27 cellular contexts compared by ENCODE assay signal in the genomic region with DNA sequence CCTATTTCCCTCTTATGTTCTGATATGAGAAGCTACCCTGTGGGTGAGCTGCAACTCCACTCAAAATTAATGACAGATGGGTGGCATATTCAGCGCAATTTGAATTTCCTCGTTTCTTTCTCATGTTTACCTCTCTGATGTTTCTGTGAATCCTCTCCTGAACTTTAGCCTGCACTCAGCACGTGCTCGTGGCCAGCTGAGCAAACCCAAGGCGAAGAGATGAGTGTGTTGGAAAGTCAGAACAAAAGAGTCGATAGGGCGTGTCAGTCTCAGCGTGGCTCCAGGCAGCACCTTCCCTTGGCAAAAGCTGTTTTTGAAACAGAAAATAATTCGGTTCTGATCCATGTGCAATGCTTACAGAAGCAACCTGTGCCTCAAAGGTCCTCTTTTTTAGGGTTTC.
DNase-seq lines count a peak whose midpoint lies in the region; ATAC-seq, FAIRE-seq and TF ChIP-seq lines count a peak whose summit lies in the region.
"Had no signal": no experiment of that assay in that cellular context is flagged by ENCODE, and none has a peak within 500 bp of the region (broad histone marks: within the 10 kb centered on the region; RNA-seq: fewer than 3 reads in every experiment).

No MANE protein-coding gene starts in this region.

- H3K4me3 ChIP-seq in kidney (ENCODE audit: low read length in 2 of 2) (no peak overlapping the region), A673 (ENCODE audit: low read depth, low read length, poor library complexity, severe bottlenecking) (no peak overlapping the region)
- H3K4me3 ChIP-seq: ascending aorta, BLaER1, SK-N-MC, thoracic aorta, uterus had no signal

- intact Hi-C loops in kidney (cut with DNase I), result no loop called here
- intact Hi-C loops in A673 (cut with micrococcal nuclease; ENCODE audit: unreplicated experiment), result no loop called here

- no TSS peak for BruUV-seq in A673 (replicated peaks; lab: Mats Ljungman, UMichigan)

- H3K27me3 Mint-ChIP-seq in activated CD8-positive, alpha-beta memory T cell treated with anti-CD3 and anti-CD28 coated beads, Interleukin-2, amount 10 ng/mL, durations not matched to agents 7 days and 5 days, result peaks cover 37% of the 10 kb centered on the region

- no peaks in the 10 kb centered on the region for H3K9me3 ChIP-seq in kidney (ENCODE audit: control insufficient read depth in 1 of 2, low read length in 2 of 2)
- H3K9me3 ChIP-seq in A673 (ENCODE audit: low read depth, low read length, poor library complexity, severe bottlenecking), result no peaks in the 10 kb centered on the region
- H3K9me3 ChIP-seq: ascending aorta, BLaER1, thoracic aorta, uterus had no signal

- no peak overlapping the region for H3K9ac ChIP-seq in kidney (ENCODE audit: low read length in 2 of 2)
- H3K9ac ChIP-seq: BLaER1 had no signal

- no peak for ATAC-seq in activated CD8-positive, alpha-beta memory T cell treated with anti-CD3 and anti-CD28 coated beads, Interleukin-2, amount 10 ng/mL, durations not matched to agents 7 days and 5 days
- no peak for ATAC-seq in activated naive CD4-positive, alpha-beta T cell treated with anti-CD3 and anti-CD28 coated beads, Interleukin-2, amount 50 U/mL, for 72 hours
- ATAC-seq: natural killer cell; stimulated activated naive CD8-positive, alpha-beta T cell treated with anti-CD3 and anti-CD28 coated beads, Interleukin-15, Interleukin-2, amounts not matched to agents 100 U/mL and 50 U/mL, for 24 hours had no signal

- CTCF ChIA-PET in activated CD8-positive, alpha-beta memory T cell treated with anti-CD3 and anti-CD28 coated beads, Interleukin-2, amount 10 ng/mL, durations not matched to agents 7 days and 5 days (lab: Charles Lee), result no interaction called here
- CTCF ChIA-PET in A673 (lab: Charles Lee), result no interaction called here

- no peaks in the 10 kb centered on the region for H3K36me3 Mint-ChIP-seq in activated CD8-positive, alpha-beta memory T cell treated with anti-CD3 and anti-CD28 coated beads, Interleukin-2, amount 10 ng/mL, durations not matched to agents 7 days and 5 days
- H3K36me3 Mint-ChIP-seq in activated naive CD4-positive, alpha-beta T cell treated with anti-CD3 and anti-CD28 coated beads, Interleukin-2, amount 50 U/mL, for 72 hours, result no peaks in the 10 kb centered on the region
- H3K36me3 Mint-ChIP-seq: activated naive CD8-positive, alpha-beta T cell treated with anti-CD3 and anti-CD28 coated beads for 36 hours; mesothelial cell of epicardium; natural killer cell had no signal

- peaks cover 26% of the 10 kb centered on the region for H3K27me3 ChIP-seq in A673 (replicated peaks; ENCODE audit: insufficient read depth, low read depth, low read length, poor library complexity)
- H3K27me3 ChIP-seq: ascending aorta, BLaER1, uterus had no signal

- H3K4me3 Mint-ChIP-seq in activated CD8-positive, alpha-beta memory T cell treated with anti-CD3 and anti-CD28 coated beads, Interleukin-2, amount 10 ng/mL, durations not matched to agents 7 days and 5 days, result no peak overlapping the region
- H3K4me3 Mint-ChIP-seq: activated naive CD8-positive, alpha-beta T cell treated with anti-CD3 and anti-CD28 coated beads for 36 hours; dendritic cell treated with granulocyte-macrophage colony-stimulating factor and Interleukin-4, amounts not matched to agents 40 ng/mL and 50 ng/mL, for 4 days; mesothelial cell of epicardium; natural killer cell had no signal

- TF ChIP-seq CTCF in kidney (IDR thresholded peaks at IDR 0.05; ENCODE audit: borderline replicate concordance, extremely low read depth, insufficient read depth) (no peak), A673 (conservative IDR thresholded peaks at IDR 0.05; ENCODE audit: low read depth, low read length) (no peak)

- DNase-seq in DMS53 (lab: John Stamatoyannopoulos, UW), result peak; percentile 84
- DNase-seq in NCI-H1417 treated with DMSO at 0.1 percent for 48 hours (lab: John Stamatoyannopoulos, UW), result peak; percentile 63
- DNase-seq in NCI-H510A treated with DMSO at 0.1 percent for 48 hours (lab: John Stamatoyannopoulos, UW), result peak; percentile 60
- DNase-seq in kidney, result peak; percentile 25
- DNase-seq in activated naive CD4-positive, alpha-beta T cell treated with Interleukin-2 at 50 U/mL for 16 hours, result no peak
- DNase-seq in activated CD8-positive, alpha-beta memory T cell treated with anti-CD3 and anti-CD28 coated beads, Interleukin-2, amount 10 ng/mL, durations not matched to agents 7 days and 5 days, result no peak
- DNase-seq in activated naive CD4-positive, alpha-beta T cell treated with anti-CD3 and anti-CD28 coated beads, Interleukin-2, amount 50 U/mL, for 72 hours (ENCODE audit: low spot score in 2 of 2), result no peak
- DNase-seq in A673 (ENCODE audit: low spot score), result no peak
- DNase-seq: activated CD4-positive, alpha-beta T cell treated with anti-CD3 and anti-CD28 coated beads, Interleukin-2, amount 50 U/mL, for 4 hours; activated CD8-positive, alpha-beta memory T cell treated with anti-CD3 and anti-CD28 coated beads, Interleukin-2, amount 50 U/mL, for 48 hours; activated naive CD8-positive, alpha-beta T cell treated with anti-CD3 and anti-CD28 coated beads for 36 hours; caudate nucleus; natural killer cell; retina; stimulated activated naive CD8-positive, alpha-beta T cell treated with anti-CD3 and anti-CD28 coated beads, Interleukin-15, Interleukin-2, amounts not matched to agents 100 U/mL and 50 U/mL, for 24 hours; T-helper 2 cell; uterus; WERI-Rb-1 had no signal

- H3K4me1 ChIP-seq in kidney (ENCODE audit: control insufficient read depth in 1 of 2, insufficient read depth in 1 of 2, low read depth in 1 of 2, low read length in 2 of 2) (no peaks in the 10 kb centered on the region), A673 (ENCODE audit: insufficient read depth, low read length, poor library complexity, severe bottlenecking) (no peaks in the 10 kb centered on the region)
- H3K4me1 ChIP-seq: ascending aorta, uterus had no signal

- no peaks in the 10 kb centered on the region for H3K4me1 Mint-ChIP-seq in activated CD8-positive, alpha-beta memory T cell treated with anti-CD3 and anti-CD28 coated beads, Interleukin-2, amount 10 ng/mL, durations not matched to agents 7 days and 5 days
- H3K4me1 Mint-ChIP-seq: activated naive CD8-positive, alpha-beta T cell treated with anti-CD3 and anti-CD28 coated beads for 36 hours; natural killer cell had no signal

- no peaks in the 10 kb centered on the region for H3K9me3 Mint-ChIP-seq in activated CD8-positive, alpha-beta memory T cell treated with anti-CD3 and anti-CD28 coated beads, Interleukin-2, amount 10 ng/mL, durations not matched to agents 7 days and 5 days (ENCODE audit: low read depth)
- H3K9me3 Mint-ChIP-seq in activated naive CD4-positive, alpha-beta T cell treated with anti-CD3 and anti-CD28 coated beads, Interleukin-2, amount 50 U/mL, for 72 hours, result no peaks in the 10 kb centered on the region
- H3K9me3 Mint-ChIP-seq: activated naive CD8-positive, alpha-beta T cell treated with anti-CD3 and anti-CD28 coated beads for 36 hours; activated T-helper 2 cell treated with anti-CD3 and anti-CD28 coated beads, Interferon-gamma antibody, Interleukin-2, Interleukin-4, amounts not matched to agents 10 μg/mL and 5 μg/mL and 100 μg/mL, durations not matched to agents 14 hours and 24 hours and 36 hours; dendritic cell treated with granulocyte-macrophage colony-stimulating factor and Interleukin-4, amounts not matched to agents 40 ng/mL and 50 ng/mL, for 4 days; natural killer cell had no signal

- FAIRE-seq in kidney (lab: Jason Lieb, UNC), result no peak
- FAIRE-seq: islet of Langerhans had no signal

- POLR2A ChIA-PET in A673 (lab: Charles Lee; ENCODE audit: low non-redundant PET), result no interaction called here

- H3K36me3 ChIP-seq in kidney (ENCODE audit: control insufficient read depth in 1 of 2, insufficient read depth in 2 of 2, low read length in 2 of 2), result no peaks in the 10 kb centered on the region
- no peaks in the 10 kb centered on the region for H3K36me3 ChIP-seq in A673 (ENCODE audit: insufficient read depth, low read length, poor library complexity, severe bottlenecking)
- H3K36me3 ChIP-seq: ascending aorta, BLaER1, thoracic aorta, uterus, WERI-Rb-1 had no signal

- no peak overlapping the region for H3K27ac Mint-ChIP-seq in activated CD8-positive, alpha-beta memory T cell treated with anti-CD3 and anti-CD28 coated beads, Interleukin-2, amount 10 ng/mL, durations not matched to agents 7 days and 5 days
- no peak overlapping the region for H3K27ac Mint-ChIP-seq in activated naive CD4-positive, alpha-beta T cell treated with anti-CD3 and anti-CD28 coated beads, Interleukin-2, amount 50 U/mL, for 72 hours
- H3K27ac Mint-ChIP-seq: activated naive CD8-positive, alpha-beta T cell treated with anti-CD3 and anti-CD28 coated beads for 36 hours; activated T-helper 2 cell treated with anti-CD3 and anti-CD28 coated beads, Interferon-gamma antibody, Interleukin-2, Interleukin-4, amounts not matched to agents 10 μg/mL and 5 μg/mL and 100 μg/mL, durations not matched to agents 14 hours and 24 hours and 36 hours; dendritic cell treated with granulocyte-macrophage colony-stimulating factor and Interleukin-4, amounts not matched to agents 40 ng/mL and 50 ng/mL, for 4 days; mesothelial cell of epicardium; natural killer cell had no signal

- H3K27ac ChIP-seq in kidney (ENCODE audit: low read depth in 2 of 2, low read length in 2 of 2), result no peak overlapping the region
- no peak overlapping the region for H3K27ac ChIP-seq in A673 (ENCODE audit: low read depth, low read length, poor library complexity, severe bottlenecking)
- H3K27ac ChIP-seq: ascending aorta, BLaER1, HL-60, SK-N-MC, thoracic aorta, uterus, WERI-Rb-1 had no signal

Comparison
In these comparisons a context has a peak if more than half of its experiments do, and no peak if none do; other contexts are left out.
1. DNase-seq: peak in DMS53 (single experiment), NCI-H1417 treated with DMSO at 0.1 percent for 48 hours (single experiment), NCI-H510A treated with DMSO at 0.1 percent for 48 hours (single experiment) and kidney (single experiment); none in activated naive CD4-positive, alpha-beta T cell treated with Interleukin-2 at 50 U/mL for 16 hours (single experiment), activated CD8-positive, alpha-beta memory T cell treated with anti-CD3 and anti-CD28 coated beads, Interleukin-2, amount 10 ng/mL, durations not matched to agents 7 days and 5 days (single experiment), activated naive CD4-positive, alpha-beta T cell treated with anti-CD3 and anti-CD28 coated beads, Interleukin-2, amount 50 U/mL, for 72 hours (0 of 2) and A673 (single experiment).